6 cellular contexts compared by ENCODE assay signal in the genomic region with DNA sequence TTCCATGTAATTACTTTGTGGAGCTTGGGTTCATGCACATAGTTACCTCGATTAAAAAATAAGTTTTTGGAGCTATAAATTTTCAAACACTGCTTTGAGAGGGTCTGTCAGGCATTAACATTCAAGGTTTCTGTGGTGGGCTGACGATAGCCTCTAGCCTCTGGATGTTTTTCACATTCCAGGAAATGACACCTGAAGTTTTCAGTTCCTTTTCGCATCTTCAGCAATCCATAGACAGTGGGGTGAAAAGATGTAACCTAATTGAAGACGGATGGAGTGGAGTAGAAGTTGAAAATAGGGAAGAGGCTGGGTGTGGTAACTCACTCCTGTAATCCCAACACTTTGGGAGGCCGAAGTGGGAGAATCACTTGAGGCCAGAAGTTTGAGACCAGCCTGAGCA.
"Had no signal": no experiment of that assay in that cellular context is flagged by ENCODE, and none has a peak within 500 bp of the region (broad histone marks: within the 10 kb centered on the region; RNA-seq: fewer than 3 reads in every experiment).

No MANE protein-coding gene starts in this region.

- FAIRE-seq: G401.6, GM12892, GM18507, GM19239 had no signal

- DNase-seq: GDM1, GF-D8 had no signal
